ENCODE assay signal across 14 cellular contexts in genomic region chr18:1968801-1969498, GRCh38.
A peak's percentile ranks its signal among the peaks of the same experiment; 100 is the strongest.
DNase-seq lines count a peak whose midpoint lies in the region; ATAC-seq lines count a peak whose summit lies in the region.
"Had no signal": no experiment of that assay in that cellular context is flagged by ENCODE, and none has a peak within 500 bp of the region (broad histone marks: within the 10 kb centered on the region; RNA-seq: fewer than 3 reads in every experiment).

No MANE protein-coding gene starts in this region.

- H3K27me3 Mint-ChIP-seq in stimulated activated naive B cell treated with anti-CD40 and anti-IgM and Interleukin-4, amounts not matched to agents 10 μg/mL and 1 μg/mL and 100 μg/mL, for 72 hours: no peaks in the 10 kb centered on the region
- H3K27me3 Mint-ChIP-seq: IgD-negative memory B cell had no signal

- peaks cover 9% of the 10 kb centered on the region for H3K27me3 ChIP-seq in HUES48 (ENCODE audit: control insufficient read depth, insufficient read depth, low read length)
- H3K27me3 ChIP-seq: BE2C had no signal

- no peaks in the 10 kb centered on the region for H3K9me3 ChIP-seq in HUES48 (ENCODE audit: control insufficient read depth, insufficient read depth, low read length)
- H3K9me3 ChIP-seq: BE2C, Caco-2 had no signal

- no peaks in the 10 kb centered on the region for H3K4me1 Mint-ChIP-seq in stimulated activated naive B cell treated with anti-CD40 and anti-IgM and Interleukin-4, amounts not matched to agents 10 μg/mL and 1 μg/mL and 100 μg/mL, for 72 hours
- H3K4me1 Mint-ChIP-seq: IgD-negative memory B cell had no signal

- no peak overlapping the region for H3K9ac ChIP-seq in HUES48 (ENCODE audit: low read depth, low read length)

- no peaks in the 10 kb centered on the region for H3K36me3 Mint-ChIP-seq in stimulated activated naive B cell treated with anti-CD40 and anti-IgM and Interleukin-4, amounts not matched to agents 10 μg/mL and 1 μg/mL and 100 μg/mL, for 72 hours
- H3K36me3 Mint-ChIP-seq: CD8-positive, alpha-beta T cell; IgD-negative memory B cell had no signal

- peaks cover 24% of the 10 kb centered on the region for H3K4me1 ChIP-seq in HUES48 (ENCODE audit: control insufficient read depth, insufficient read depth, low read length)
- H3K4me1 ChIP-seq: BE2C had no signal

- no peak overlapping the region for H3K4me3 ChIP-seq in HUES48 (ENCODE audit: low read depth, low read length)

- peak; percentile 23 to 48 for ATAC-seq in stimulated activated naive B cell treated with anti-CD40 and anti-IgM and Interleukin-4, amounts not matched to agents 10 μg/mL and 1 μg/mL and 100 μg/mL, for 72 hours (replicated peaks)
- ATAC-seq: CD8-positive, alpha-beta T cell had no signal

- H3K9me3 Mint-ChIP-seq in stimulated activated naive B cell treated with anti-CD40 and anti-IgM and Interleukin-4, amounts not matched to agents 10 μg/mL and 1 μg/mL and 100 μg/mL, for 72 hours: no peaks in the 10 kb centered on the region
- H3K9me3 Mint-ChIP-seq: CD8-positive, alpha-beta T cell had no signal

- DNase-seq in NCI-H69 (lab: John Stamatoyannopoulos, UW): peak; percentile 94
- peak; percentile 28 for DNase-seq in iPS DF 19.7 (ENCODE audit: low read depth, low spot score)
- DNase-seq in stimulated activated naive B cell treated with anti-CD40 and anti-IgM and Interleukin-4, amounts not matched to agents 10 μg/mL and 1 μg/mL and 100 μg/mL, for 72 hours: no peak
- DNase-seq in Ammon's horn (ENCODE audit: low spot score): no peak
- no peak for DNase-seq in NCI-H1694 (lab: John Stamatoyannopoulos, UW)
- DNase-seq in stimulated activated CD8-positive, alpha-beta memory T cell treated with anti-CD3 and anti-CD28 coated beads, Interleukin-4, amount 100 ng/mL, for 48 hours: no peak
- DNase-seq: BE2C; Caco-2; CD8-positive, alpha-beta T cell; DND-41; GF-D8 had no signal

- no peak overlapping the region for H3K27ac Mint-ChIP-seq in stimulated activated naive B cell treated with anti-CD40 and anti-IgM and Interleukin-4, amounts not matched to agents 10 μg/mL and 1 μg/mL and 100 μg/mL, for 72 hours
- H3K27ac Mint-ChIP-seq: CD8-positive, alpha-beta T cell; IgD-negative memory B cell had no signal

- no peak overlapping the region for H3K4me3 Mint-ChIP-seq in stimulated activated naive B cell treated with anti-CD40 and anti-IgM and Interleukin-4, amounts not matched to agents 10 μg/mL and 1 μg/mL and 100 μg/mL, for 72 hours
- H3K4me3 Mint-ChIP-seq: CD8-positive, alpha-beta T cell; IgD-negative memory B cell had no signal

- peak overlapping the region; percentile 32 for H3K27ac ChIP-seq in HUES48 (ENCODE audit: low read depth, low read length)
- H3K27ac ChIP-seq: C4-2B had no signal

- no peaks in the 10 kb centered on the region for H3K36me3 ChIP-seq in HUES48 (ENCODE audit: control insufficient read depth, insufficient read depth, low read length)
- H3K36me3 ChIP-seq: BE2C had no signal

Comparison
In these comparisons a context has a peak if more than half of its experiments do, and no peak if none do; other contexts are left out.
1. DNase-seq: peak in NCI-H69 (single experiment) and iPS DF 19.7 (single experiment); none in stimulated activated naive B cell treated with anti-CD40 and anti-IgM and Interleukin-4, amounts not matched to agents 10 μg/mL and 1 μg/mL and 100 μg/mL, for 72 hours (single experiment), Ammon's horn (single experiment), NCI-H1694 (single experiment) and stimulated activated CD8-positive, alpha-beta memory T cell treated with anti-CD3 and anti-CD28 coated beads, Interleukin-4, amount 100 ng/mL, for 48 hours (single experiment).